1 cellular context compared by ENCODE assay signal in the genomic region with DNA sequence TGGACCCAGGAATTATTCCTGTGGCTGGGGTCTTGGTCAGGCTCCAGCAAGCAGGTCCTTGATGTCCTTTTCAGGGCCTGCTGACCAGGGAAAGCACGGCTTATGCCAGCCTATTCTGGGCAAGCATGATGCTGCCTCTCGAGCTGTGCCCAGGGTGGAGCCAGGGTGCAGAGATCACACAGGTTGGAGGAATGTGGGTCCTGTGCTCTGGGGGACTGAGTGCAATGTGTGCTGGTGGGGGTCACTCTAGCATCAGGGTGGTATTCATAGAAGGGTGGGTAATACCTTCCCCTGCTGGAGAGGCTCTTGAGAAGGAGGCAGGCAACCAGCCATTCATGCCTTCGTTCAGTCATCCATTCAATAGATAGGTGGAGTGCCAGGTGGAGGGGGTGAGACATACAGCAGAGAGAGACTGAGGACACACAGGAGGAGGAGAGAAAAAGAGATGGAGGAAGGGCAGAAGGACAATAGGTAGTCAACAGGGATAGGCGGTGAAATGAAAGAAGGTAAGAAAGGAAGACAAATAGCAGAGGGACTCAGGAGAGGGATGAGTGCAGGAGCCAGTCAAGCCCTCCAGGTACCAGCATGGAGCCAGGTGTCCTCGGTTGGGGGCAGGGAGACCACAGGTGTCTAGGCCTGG.
TF ChIP-seq lines count a peak whose summit lies in the region.

No MANE protein-coding gene starts in this region.

TF ChIP-seq in IMR-90, 13 proteins besides CTCF, POLR2A, EP300 and RAD21:
- TF ChIP-seq CHD1 (IDR thresholded peaks at IDR 0.05; ENCODE audit: low read depth, low read length): no peak
- no peak for TF ChIP-seq RCOR1 (IDR thresholded peaks at IDR 0.05; ENCODE audit: insufficient replicate concordance, low read length)
- no peak for TF ChIP-seq BHLHE40 (IDR thresholded peaks at IDR 0.05; ENCODE audit: low read depth, low read length)
- TF ChIP-seq, protein P1, sequence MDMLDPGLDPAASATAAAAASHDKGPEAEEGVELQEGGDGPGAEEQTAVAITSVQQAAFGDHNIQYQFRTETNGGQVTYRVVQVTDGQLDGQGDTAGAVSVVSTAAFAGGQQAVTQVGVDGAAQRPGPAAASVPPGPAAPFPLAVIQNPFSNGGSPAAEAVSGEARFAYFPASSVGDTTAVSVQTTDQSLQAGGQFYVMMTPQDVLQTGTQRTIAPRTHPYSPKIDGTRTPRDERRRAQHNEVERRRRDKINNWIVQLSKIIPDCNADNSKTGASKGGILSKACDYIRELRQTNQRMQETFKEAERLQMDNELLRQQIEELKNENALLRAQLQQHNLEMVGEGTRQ (IDR thresholded peaks at IDR 0.05; ENCODE audit: low read depth, low read length): no peak
- TF ChIP-seq MAZ (IDR thresholded peaks at IDR 0.05; ENCODE audit: borderline replicate concordance, low read depth, low read length): no peak
- TF ChIP-seq NFE2L2 (IDR thresholded peaks at IDR 0.05; ENCODE audit: low read depth, low read length): no peak
- no peak for TF ChIP-seq RFX5 (IDR thresholded peaks at IDR 0.05; ENCODE audit: low read depth, low read length)
- no peak for TF ChIP-seq FOS (IDR thresholded peaks at IDR 0.05; ENCODE audit: low read depth, low read length)
- TF ChIP-seq CEBPB (IDR thresholded peaks at IDR 0.05; ENCODE audit: low read depth, low read length): no peak
- TF ChIP-seq MAFK (IDR thresholded peaks at IDR 0.05; ENCODE audit: low read depth, low read length): no peak
- TF ChIP-seq SMC3 (IDR thresholded peaks at IDR 0.05; ENCODE audit: low read depth, low read length): no peak
- TF ChIP-seq MXI1 (IDR thresholded peaks at IDR 0.05; ENCODE audit: borderline replicate concordance, low read depth, low read length): no peak
- TF ChIP-seq, protein P2, sequence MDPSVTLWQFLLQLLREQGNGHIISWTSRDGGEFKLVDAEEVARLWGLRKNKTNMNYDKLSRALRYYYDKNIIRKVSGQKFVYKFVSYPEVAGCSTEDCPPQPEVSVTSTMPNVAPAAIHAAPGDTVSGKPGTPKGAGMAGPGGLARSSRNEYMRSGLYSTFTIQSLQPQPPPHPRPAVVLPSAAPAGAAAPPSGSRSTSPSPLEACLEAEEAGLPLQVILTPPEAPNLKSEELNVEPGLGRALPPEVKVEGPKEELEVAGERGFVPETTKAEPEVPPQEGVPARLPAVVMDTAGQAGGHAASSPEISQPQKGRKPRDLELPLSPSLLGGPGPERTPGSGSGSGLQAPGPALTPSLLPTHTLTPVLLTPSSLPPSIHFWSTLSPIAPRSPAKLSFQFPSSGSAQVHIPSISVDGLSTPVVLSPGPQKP (IDR thresholded peaks at IDR 0.05; ENCODE audit: borderline replicate concordance, low read depth, low read length): no peak
